9 cellular contexts compared by ENCODE assay signal in the genomic region with DNA sequence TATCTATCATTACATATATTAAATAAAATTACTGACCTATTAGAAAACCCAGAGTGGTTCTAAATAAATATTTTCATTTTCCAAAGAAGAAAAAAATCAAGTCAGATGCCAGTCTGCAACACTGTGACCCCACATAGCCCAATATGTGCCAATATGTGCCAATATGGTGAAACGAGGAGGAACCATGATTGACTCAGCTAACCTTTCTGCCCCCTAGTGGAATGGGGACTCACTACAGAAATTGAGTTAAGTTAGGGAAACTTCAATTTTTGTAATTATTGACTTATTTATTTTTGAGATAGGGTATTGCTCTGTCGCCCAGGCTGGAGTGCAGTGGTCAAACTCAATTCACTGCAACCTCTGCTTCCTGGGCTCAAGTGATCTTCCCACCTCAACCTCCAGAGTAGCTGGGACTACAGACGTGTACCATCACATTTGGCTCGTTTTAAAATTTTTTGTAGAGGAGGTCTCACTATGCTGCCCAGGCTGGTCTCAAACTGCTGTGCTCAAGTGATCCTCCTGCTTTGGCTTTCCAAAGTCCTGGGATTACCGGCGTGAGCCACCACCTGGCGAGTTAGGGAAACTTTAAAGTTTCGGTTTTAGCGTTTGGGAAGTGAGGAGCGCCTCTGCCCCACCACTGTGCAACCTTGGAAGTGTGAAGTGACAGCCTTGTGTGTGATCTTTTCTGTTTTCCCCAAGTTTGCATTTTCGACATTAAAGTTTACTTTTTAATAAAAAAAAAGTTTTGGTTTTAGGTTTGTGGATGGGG.
A peak's percentile ranks its signal among the peaks of the same experiment; 100 is the strongest.
DNase-seq lines count a peak whose midpoint lies in the region; ATAC-seq and TF ChIP-seq lines count a peak whose summit lies in the region.
"Had no signal": no experiment of that assay in that cellular context is flagged by ENCODE, and none has a peak within 500 bp of the region (broad histone marks: within the 10 kb centered on the region; RNA-seq: fewer than 3 reads in every experiment).

No MANE protein-coding gene starts in this region.

- H3K79me2 ChIP-seq in osteoblast (ENCODE audit: insufficient read depth, low read length) = no peaks in the 10 kb centered on the region

- H3K4me3 Mint-ChIP-seq in natural killer cell = no peak overlapping the region
- no peak overlapping the region for H3K4me3 Mint-ChIP-seq in natural killer cell treated with Interleukin-12 subunit alpha and Interleukin-12 subunit beta and Interleukin-15 and Interleukin-18, amount 100 ng/mL, for 72 hours

- peaks cover 7% of the 10 kb centered on the region in 2 donors for H3K27me3 Mint-ChIP-seq in natural killer cell (ENCODE audit: low read depth in 2 of 2)
- peaks cover 8 to 33% of the 10 kb centered on the region in 2 donors for H3K27me3 Mint-ChIP-seq in natural killer cell treated with Interleukin-12 subunit alpha and Interleukin-12 subunit beta and Interleukin-15 and Interleukin-18, amount 100 ng/mL, for 72 hours

- no peaks in the 10 kb centered on the region for H3K36me3 Mint-ChIP-seq in natural killer cell
- no peaks in the 10 kb centered on the region for H3K36me3 Mint-ChIP-seq in natural killer cell treated with Interleukin-12 subunit alpha and Interleukin-12 subunit beta and Interleukin-15 and Interleukin-18, amount 100 ng/mL, for 72 hours

- no peaks in the 10 kb centered on the region for H3K9me3 ChIP-seq in osteoblast (ENCODE audit: low read depth, low read length)

- H3K4me3 ChIP-seq in LNCaP clone FGC (ENCODE audit: low read depth, low read length) (no peak overlapping the region), osteoblast (ENCODE audit: insufficient read depth, low read length) (no peak overlapping the region)

- no peak overlapping the region for H3K27ac ChIP-seq in osteoblast (ENCODE audit: low read depth, low read length)
- H3K27ac ChIP-seq: epithelial cell of prostate had no signal

- H3K27me3 ChIP-seq in osteoblast (ENCODE audit: insufficient read depth, low read length) = no peaks in the 10 kb centered on the region

- TF ChIP-seq CTCF in natural killer cell (IDR thresholded peaks at IDR 0.05) = peak; percentile 47
- TF ChIP-seq CTCF in LNCaP clone FGC (IDR thresholded peaks at IDR 0.05; ENCODE audit: control insufficient read depth, extremely low read depth, insufficient read depth) = peak; percentile 64
- peak; percentile 66 for TF ChIP-seq CTCF in osteoblast (IDR thresholded peaks at IDR 0.05; ENCODE audit: extremely low read depth, low read depth, low read length)

- H3K27ac Mint-ChIP-seq in natural killer cell = no peak overlapping the region
- no peak overlapping the region for H3K27ac Mint-ChIP-seq in natural killer cell treated with Interleukin-12 subunit alpha and Interleukin-12 subunit beta and Interleukin-15 and Interleukin-18, amount 100 ng/mL, for 72 hours

- no peaks in the 10 kb centered on the region for H4K20me1 ChIP-seq in osteoblast (ENCODE audit: insufficient read depth, low read length)

- peaks cover 7 to 12% of the 10 kb centered on the region in 2 donors for H3K4me1 Mint-ChIP-seq in natural killer cell
- peaks cover 13 to 14% of the 10 kb centered on the region in 2 donors for H3K4me1 Mint-ChIP-seq in natural killer cell treated with Interleukin-12 subunit alpha and Interleukin-12 subunit beta and Interleukin-15 and Interleukin-18, amount 100 ng/mL, for 72 hours (ENCODE audit: low read depth in 2 of 2)

- no peaks in the 10 kb centered on the region for H3K9me3 Mint-ChIP-seq in natural killer cell
- H3K9me3 Mint-ChIP-seq in natural killer cell treated with Interleukin-12 subunit alpha and Interleukin-12 subunit beta and Interleukin-15 and Interleukin-18, amount 100 ng/mL, for 72 hours = no peaks in the 10 kb centered on the region

- intact Hi-C loops in natural killer cell (cut with micrococcal nuclease) = loop anchor here (5.0 to 10.0 kb wide), 2 partner anchors 244 to 587 kb away; no protein-coding TSS in a partner anchor

- no peak overlapping the region for H3K4me2 ChIP-seq in osteoblast (ENCODE audit: insufficient read depth, low read length)

- no peaks in the 10 kb centered on the region for H3K4me1 ChIP-seq in osteoblast (ENCODE audit: insufficient read depth, low read length)

- H2AFZ ChIP-seq in osteoblast (ENCODE audit: low read length) = no peak overlapping the region

- no peaks in the 10 kb centered on the region for H3K36me3 ChIP-seq in osteoblast (ENCODE audit: insufficient read depth, low read length)

- ATAC-seq in natural killer cell (peak in 1 of 3 donors; percentile 45), HG02623 (IDR thresholded peaks at IDR 0.05; ENCODE audit: unreplicated experiment) (no peak), HG03432 (IDR thresholded peaks at IDR 0.05; ENCODE audit: unreplicated experiment) (no peak)
- ATAC-seq in natural killer cell treated with Interleukin-12 subunit alpha and Interleukin-12 subunit beta and Interleukin-15 and Interleukin-18, amount 100 ng/mL, for 72 hours = no peak

- DNase-seq in natural killer cell (no peak), LNCaP clone FGC (ENCODE audit: low read depth) (no peak), cerebellar cortex (ENCODE audit: low spot score) (peak; percentile 23), osteoblast (ENCODE audit: insufficient read length, low spot score, missing footprints) (peak; percentile 88), hypothalamus (lab: John Stamatoyannopoulos, UW) (no peak)
- no peak for DNase-seq in natural killer cell treated with Interleukin-12 subunit alpha and Interleukin-12 subunit beta and Interleukin-15 and Interleukin-18, amount 100 ng/mL, for 72 hours (ENCODE audit: low spot score)

Comparison
In these comparisons a context has a peak if more than half of its experiments do, and no peak if none do; other contexts are left out.
1. DNase-seq: peak in cerebellar cortex (single experiment) and osteoblast (single experiment); none in natural killer cell (single experiment), natural killer cell treated with Interleukin-12 subunit alpha and Interleukin-12 subunit beta and Interleukin-15 and Interleukin-18, amount 100 ng/mL, for 72 hours (single experiment), LNCaP clone FGC (single experiment) and hypothalamus (0 of 51).
2. Peak in every context shown above with its lines, with median percentiles within 50 percentile points of each other: CTCF ChIP-seq.